8 cellular contexts compared by ENCODE assay signal in genomic region chr10:133324198-133324792, GRCh38. TPM values are rescaled to one million over a fixed set of nuclear protein-coding genes. Genes with fewer than 3 reads are reported as not detected.
DNase-seq lines count a peak whose midpoint lies in the region; ATAC-seq and TF ChIP-seq lines count a peak whose summit lies in the region.

No MANE protein-coding gene starts in this region.

- H3K27me3 ChIP-seq in AG04450 (ENCODE audit: control insufficient read depth, insufficient read depth, low read length) (peaks cover 17% of the 10 kb centered on the region), GM23248 (replicated peaks; ENCODE audit: insufficient read depth) (peaks cover 30% of the 10 kb centered on the region)

- ATAC-seq in HG03025 (IDR thresholded peaks at IDR 0.05; ENCODE audit: low FRiP score, unreplicated experiment), result no peak
- ATAC-seq in GM18909 (IDR thresholded peaks at IDR 0.05; ENCODE audit: poor library complexity, unreplicated experiment), result no peak

- POLR2A ChIA-PET in AG04450 (lab: Yijun Ruan, JAX), result interaction anchor here (0.6 kb wide), 1 partner anchor 31 kb away, joined by 5 read pairs; no protein-coding TSS in a partner anchor

- H3K9me2 ChIP-seq in GM23248 (ENCODE audit: insufficient read depth), result no peaks in the 10 kb centered on the region

- peaks cover 2% of the 10 kb centered on the region; the same call in 1 of the 2 replicates for H3K4me1 ChIP-seq in GM23248 (ENCODE audit: insufficient read depth)

- no peak overlapping the region for H3K4me2 ChIP-seq in GM23248 (ENCODE audit: unreplicated experiment)

- H3K27ac ChIP-seq in AG04450 (ENCODE audit: low read depth, low read length), result no peak overlapping the region
- no peak overlapping the region for H3K27ac ChIP-seq in GM23248

- in situ Hi-C loops in GM23248 (cut with MboI), result no loop called here

- TF ChIP-seq CTCF in AG04450 (IDR thresholded peaks at IDR 0.05; ENCODE audit: low read depth, low read length) (no peak), retinal pigment epithelial cell (conservative IDR thresholded peaks at IDR 0.05; ENCODE audit: low read depth, low read length) (no peak)

- peaks cover 3% of the 10 kb centered on the region; the same call in 1 of the 2 replicates for H3F3A ChIP-seq in GM23248 (ENCODE audit: insufficient read depth)

- H2AFZ ChIP-seq in GM23248, result no peak overlapping the region

- WGBS in GM23248 (ENCODE audit: low coverage in 1 of 2, low lambda C conversion rate in 2 of 2, missing lambda C conversion rate in 2 of 2), 2 experiments, result 1 to 4% methylated on average over 7 to 13 of the region's 13 CpGs

- CTCF ChIA-PET in AG04450 (lab: Charles Lee), result interaction anchor here (0.6 to 1.7 kb wide), 5 partner anchors 10 to 466 kb away, joined by 3 read pairs; no protein-coding TSS in a partner anchor

- H3K79me2 ChIP-seq in GM23248 (ENCODE audit: insufficient read depth), result no peaks in the 10 kb centered on the region

- DNase-seq in AG04450 (ENCODE audit: low read depth, low spot score), result no peak
- DNase-seq in GM23248, result peak; percentile 72
- DNase-seq in NCI-H774 (lab: John Stamatoyannopoulos, UW), result peak; percentile 70
- peak; percentile 66 for DNase-seq in activated T-cell treated with anti-CD3 and anti-CD28 coated beads, Interleukin-2, amount 50 U/mL, for 1 hour
- DNase-seq in germinal center (ENCODE audit: low spot score), result peak; percentile 82
- DNase-seq in retinal pigment epithelial cell (ENCODE audit: low read depth), result no peak

- H3K9me3 ChIP-seq in AG04450 (ENCODE audit: control insufficient read depth, insufficient read depth, low read length) (peaks cover 7% of the 10 kb centered on the region), GM23248 (ENCODE audit: low read depth) (no peaks in the 10 kb centered on the region)

- H3K9ac ChIP-seq in GM23248, result no peak overlapping the region

- H3K36me3 ChIP-seq in GM23248 (ENCODE audit: low read depth), result no peaks in the 10 kb centered on the region

- H3K4me3 ChIP-seq in AG04450 (ENCODE audit: low read depth, low read length), result peak overlapping the region; percentile 7; the same call in 1 of the 2 replicates
- H3K4me3 ChIP-seq in GM23248, result no peak overlapping the region
- peak overlapping the region; percentile 48 for H3K4me3 ChIP-seq in retinal pigment epithelial cell (ENCODE audit: low read length)

- H4K20me1 ChIP-seq in GM23248 (ENCODE audit: insufficient read depth), result no peaks in the 10 kb centered on the region

RNA-seq across cellular contexts. Expression of gene CALY, which starts 12.4 kb away (rescaled TPM):
- polyA plus RNA-seq in AG04450 (2011; rRNA removed) (0.16 and 0.41 TPM in 2 replicates), GM23248 (2016; fragmentation: Nextera tagmentation; extraction: Ambion mirVana) (not detected in 2 replicates)
- polyA minus RNA-seq in AG04450 (2011; rRNA and poly(A)+ RNA removed), result not detected in 2 replicates
- 0.86 TPM in 1 of 2 replicates, not detected in the other for total RNA-seq in GM23248 (2014; rRNA removed; shearing (Covaris generic))

RNA-seq across cellular contexts. Expression of gene ZNF511, which starts 15.6 kb away (rescaled TPM):
- polyA plus RNA-seq in AG04450 (2011; rRNA removed) (21.6 and 31.3 TPM in 2 replicates), GM23248 (2016; fragmentation: Nextera tagmentation; extraction: Ambion mirVana) (59.5 and 63.3 TPM in 2 replicates)
- 13.0 and 22.0 TPM in 2 replicates for polyA minus RNA-seq in AG04450 (2011; rRNA and poly(A)+ RNA removed)
- 12.4 and 12.6 TPM in 2 replicates for total RNA-seq in GM23248 (2014; rRNA removed; shearing (Covaris generic))

RNA-seq across cellular contexts. Expression of gene TUBGCP2, which starts 15.6 kb away (rescaled TPM):
- 40.0 and 45.1 TPM in 2 replicates for polyA plus RNA-seq in AG04450 (2011; rRNA removed)
- 64.9 and 71.6 TPM in 2 replicates for polyA minus RNA-seq in AG04450 (2011; rRNA and poly(A)+ RNA removed)
- 50.3 and 53.9 TPM in 2 replicates for total RNA-seq in GM23248 (2014; rRNA removed; shearing (Covaris generic))
- 35.3 and 39.7 TPM in 2 replicates for polyA plus RNA-seq in GM23248 (2016; fragmentation: Nextera tagmentation; extraction: Ambion mirVana)

RNA-seq across cellular contexts. Expression of gene PRAP1, which starts 22.9 kb away (rescaled TPM):
- polyA plus RNA-seq in AG04450 (2011; rRNA removed) (not detected in 2 replicates), GM23248 (2016; fragmentation: Nextera tagmentation; extraction: Ambion mirVana) (not detected in 2 replicates)
- not detected in 2 replicates for polyA minus RNA-seq in AG04450 (2011; rRNA and poly(A)+ RNA removed)
- total RNA-seq in GM23248 (2014; rRNA removed; shearing (Covaris generic)), result not detected in 2 replicates

RNA-seq across cellular contexts. Expression of gene FUOM, which starts 33.5 kb away (rescaled TPM):
- polyA plus RNA-seq in AG04450 (2011; rRNA removed), result 17.8 and 24.3 TPM in 2 replicates
- 3.2 and 5.7 TPM in 2 replicates for polyA minus RNA-seq in AG04450 (2011; rRNA and poly(A)+ RNA removed)
- 19.5 and 24.5 TPM in 2 replicates for total RNA-seq in GM23248 (2014; rRNA removed; shearing (Covaris generic))
- polyA plus RNA-seq in GM23248 (2016; fragmentation: Nextera tagmentation; extraction: Ambion mirVana), result 20.9 and 21.5 TPM in 2 replicates

Comparison
In these comparisons a context has a peak if more than half of its experiments do, and no peak if none do; other contexts are left out.
1. DNase-seq: peak in GM23248 (single experiment), NCI-H774 (single experiment), activated T-cell treated with anti-CD3 and anti-CD28 coated beads, Interleukin-2, amount 50 U/mL, for 1 hour (single experiment) and germinal center (single experiment); none in AG04450 (single experiment) and retinal pigment epithelial cell (single experiment).